ENCODE assay signal across 35 cellular contexts in genomic region chr4:22766068-22766467, GRCh38.
"Had no signal": no experiment of that assay in that cellular context is flagged by ENCODE, and none has a peak within 500 bp of the region (broad histone marks: within the 10 kb centered on the region; RNA-seq: fewer than 3 reads in every experiment).

No MANE protein-coding gene starts in this region.

- H3K4me3 ChIP-seq: MG63 had no signal

- H3K27ac ChIP-seq: KMS-11 had no signal

- H3K9me3 ChIP-seq: MG63 had no signal

- DNase-seq: Karpas-422, Kasumi-1, MG63, MM.1S, NCI-H1048, NCI-H1092, NCI-H1092 treated with DMSO at 0.1 percent for 48 hours, NCI-H1105, NCI-H1105 treated with DMSO at 0.1 percent for 48 hours, NCI-H1417, NCI-H1417 treated with DMSO at 0.1 percent for 48 hours, NCI-H1436, NCI-H1436 treated with DMSO at 0.1 percent for 48 hours, NCI-H146, NCI-H1694, NCI-H1694 treated with DMSO at 0.1 percent for 48 hours, NCI-H187, NCI-H187 treated with DMSO at 0.1 percent for 48 hours, NCI-H1930, NCI-H2029, NCI-H2029 treated with DMSO at 0.1 percent for 48 hours, NCI-H2081, NCI-H2081 treated with DMSO at 0.1 percent for 48 hours, NCI-H2107, NCI-H2171, NCI-H2171 treated with DMSO at 0.1 percent for 48 hours, NCI-H2227 treated with DMSO at 0.1 percent for 48 hours, NCI-H226, NCI-H345, NCI-H446, NCI-H446 treated with DMSO at 0.1 percent for 48 hours, NCI-H510A, NCI-H510A treated with DMSO at 0.1 percent for 48 hours, NCI-H524 had no signal

- H3K9ac ChIP-seq: KMS-11 had no signal

- H3K4me2 ChIP-seq: KMS-11 had no signal

- H3K36me3 ChIP-seq: MG63 had no signal

- H3K27me3 ChIP-seq: MG63 had no signal
